Comparison of ENCODE assay signal across 21 cellular contexts in genomic region chr9:4590430-4591122, GRCh38.
DNase-seq lines count a peak whose midpoint lies in the region; ATAC-seq and TF ChIP-seq lines count a peak whose summit lies in the region.
"Had no signal": no experiment of that assay in that cellular context is flagged by ENCODE, and none has a peak within 500 bp of the region (broad histone marks: within the 10 kb centered on the region; RNA-seq: fewer than 3 reads in every experiment).

No MANE protein-coding gene starts in this region.

- no peak for TF ChIP-seq CTCF in fibroblast of villous mesenchyme (IDR thresholded peaks at IDR 0.05; ENCODE audit: insufficient read depth, low read depth, low read length)

- peaks cover 36% of the 10 kb centered on the region for H3K4me1 ChIP-seq in muscle layer of colon (ENCODE audit: insufficient read depth, low read length)

- DNase-seq in AG08396 (ENCODE audit: low spot score), result peak; percentile 45
- DNase-seq in NCI-H226, result peak; percentile 11
- peak; percentile 53 for DNase-seq in fibroblast of villous mesenchyme (ENCODE audit: low read depth)
- no peak for DNase-seq in NCI-H1048 (lab: John Stamatoyannopoulos, UW)
- no peak for DNase-seq in CD1c-positive myeloid dendritic cell (ENCODE audit: extremely low spot score)
- DNase-seq in stimulated activated CD4-positive, alpha-beta T cell treated with anti-CD3 and anti-CD28 coated beads, Interleukin-2, amount 100 ng/mL, for 24 hours, result no peak
- DNase-seq: activated CD8-positive, alpha-beta T cell treated with anti-CD3 and anti-CD28 coated beads for 36 hours; activated T-cell treated with anti-CD3 and anti-CD28 coated beads, Interleukin-2, amount 50 U/mL, for 48 hours; CD4-positive, alpha-beta memory T cell; DMS79; left cardiac atrium; naive B cell; NCI-H1930; ovary; T-cell had no signal

- H3K9me3 ChIP-seq in muscle layer of colon (ENCODE audit: low read length), result no peaks in the 10 kb centered on the region
- H3K9me3 ChIP-seq: esophagus muscularis mucosa, ovary had no signal

- no peaks in the 10 kb centered on the region for H3K27me3 ChIP-seq in muscle layer of colon (ENCODE audit: control insufficient read depth in 1 of 2, insufficient read depth in 2 of 2, low read length in 2 of 2)
- H3K27me3 ChIP-seq: esophagus muscularis mucosa, ovary had no signal

- no peak overlapping the region for H3K4me3 ChIP-seq in fibroblast of villous mesenchyme (ENCODE audit: low read depth, low read length)
- H3K4me3 ChIP-seq in muscle layer of colon (ENCODE audit: low read depth in 1 of 2, low read length in 2 of 2), result peak overlapping the region in 1 of 2 donors; percentile 32
- H3K4me3 ChIP-seq: esophagus muscularis mucosa, ovary, skin epidermis had no signal

- H3K27ac ChIP-seq in muscle layer of colon (ENCODE audit: low read depth, low read length), result peak overlapping the region; percentile 58
- H3K27ac ChIP-seq: ovary, skin epidermis had no signal

- no peaks in the 10 kb centered on the region for H3K36me3 ChIP-seq in muscle layer of colon (ENCODE audit: insufficient read depth, low read length)
- H3K36me3 ChIP-seq: ovary had no signal

- H3K9ac ChIP-seq in muscle layer of colon (ENCODE audit: low read length), result no peak overlapping the region

- ATAC-seq in GM18502 (IDR thresholded peaks at IDR 0.05; ENCODE audit: poor library complexity, unreplicated experiment), result no peak
- ATAC-seq: activated CD8-positive, alpha-beta T cell treated with anti-CD3 and anti-CD28 coated beads for 36 hours; activated naive CD4-positive, alpha-beta T cell treated with anti-CD3 and anti-CD28 coated beads, Interleukin-2, amount 50 U/mL, for 72 hours; HCT116; T-cell had no signal

Comparison
In these comparisons a context has a peak if more than half of its experiments do, and no peak if none do; other contexts are left out.
1. DNase-seq: peak in AG08396 (single experiment), NCI-H226 (single experiment) and fibroblast of villous mesenchyme (single experiment); none in NCI-H1048 (single experiment), CD1c-positive myeloid dendritic cell (single experiment) and stimulated activated CD4-positive, alpha-beta T cell treated with anti-CD3 and anti-CD28 coated beads, Interleukin-2, amount 100 ng/mL, for 24 hours (0 of 2).